ENCODE assay signal across 27 cellular contexts in the genomic region with DNA sequence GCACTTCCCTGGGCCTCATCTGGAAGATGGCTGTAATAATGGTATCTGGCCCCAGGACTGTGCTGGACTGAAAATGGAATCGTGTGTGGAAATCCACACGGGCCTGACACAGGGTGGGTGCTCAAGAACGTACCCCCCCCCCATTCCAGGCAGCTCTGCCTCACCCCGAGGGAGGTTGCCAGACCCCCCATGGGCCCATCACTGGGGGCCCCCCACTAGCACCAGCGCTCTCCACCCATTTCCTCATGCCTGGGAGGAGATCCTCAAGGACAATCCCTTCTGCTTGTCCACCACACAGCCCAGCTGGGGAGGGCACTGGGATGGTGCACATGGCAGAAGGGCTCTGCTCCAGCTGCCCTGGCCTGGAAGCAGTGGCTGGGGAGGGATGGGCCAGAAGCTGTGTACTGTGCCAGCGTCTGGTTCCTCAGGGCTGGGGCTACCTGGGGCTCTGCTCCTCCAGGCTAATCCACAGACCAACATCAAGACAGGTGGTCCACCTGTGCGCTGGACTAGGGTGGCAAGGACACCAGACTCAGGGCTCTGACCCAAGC.
"Had no signal": no experiment of that assay in that cellular context is flagged by ENCODE, and none has a peak within 500 bp of the region (broad histone marks: within the 10 kb centered on the region; RNA-seq: fewer than 3 reads in every experiment).

No MANE protein-coding gene starts in this region.

- H3K27ac ChIP-seq: breast epithelium, coronary artery, ovary, vagina had no signal

- FAIRE-seq: islet of Langerhans, small intestine had no signal

- H3K27me3 ChIP-seq: breast epithelium, ovary, vagina had no signal

- H3K4me3 ChIP-seq: breast epithelium, coronary artery, ovary, vagina had no signal

- DNase-seq: activated B cell treated with CpG ODN at 0.5 μM for 24 hours; activated CD4-positive, alpha-beta T cell treated with anti-CD3 and anti-CD28 coated beads, Interleukin-2, amount 50 U/mL, for 1 hour; activated CD8-positive, alpha-beta T cell treated with anti-CD3 and anti-CD28 coated beads for 36 hours; activated gamma-delta T cell treated with Interleukin-2 at 50 U/mL for 16 hours; activated naive CD4-positive, alpha-beta T cell treated with anti-CD3 and anti-CD28 coated beads, Interleukin-2, amount 50 U/mL, for 16 hours; activated T-cell treated with anti-CD3 and anti-CD28 coated beads, Interleukin-2, amount 50 U/mL, for 4 hours; amniotic stem cell; cerebellar nuclear complex; endodermal cell; foreskin fibroblast; left cardiac atrium; naive B cell; nephron progenitor cell; ovary; small intestine; stimulated activated CD4-positive, alpha-beta T cell treated with anti-CD3 and anti-CD28 coated beads, Interleukin-4, amount 100 ng/mL, for 4 hours; stimulated activated CD8-positive, alpha-beta memory T cell treated with anti-CD3 and anti-CD28 coated beads, Interleukin-4, amount 100 ng/mL, for 48 hours; stimulated activated naive CD8-positive, alpha-beta T cell treated with anti-CD3 and anti-CD28 coated beads, Interleukin-15, amount 100 ng/mL, for 72 hours; T-helper 1 cell had no signal

- H3K4me1 ChIP-seq: breast epithelium, vagina had no signal

- H3K36me3 ChIP-seq: breast epithelium, ovary, vagina had no signal

- ATAC-seq: activated CD8-positive, alpha-beta T cell treated with anti-CD3 and anti-CD28 coated beads for 36 hours; activated T-cell treated with anti-CD3 and anti-CD28 coated beads, Interleukin-2, amount 50 U/mL, for 4 hours; activated T-helper 17 cell treated with anti-CD3 and anti-CD28 coated beads, Interleukin-2, amount 50 U/mL, for 72 hours; esophagus mucosa; sciatic nerve; stimulated activated memory B cell treated with anti-CD40 and anti-IgM and Interleukin-4, amounts not matched to agents 10 μg/mL and 1 μg/mL and 100 μg/mL, for 72 hours had no signal

- H3K9me3 ChIP-seq: breast epithelium, ovary, vagina had no signal
